35 cellular contexts compared by ENCODE assay signal in the genomic region with DNA sequence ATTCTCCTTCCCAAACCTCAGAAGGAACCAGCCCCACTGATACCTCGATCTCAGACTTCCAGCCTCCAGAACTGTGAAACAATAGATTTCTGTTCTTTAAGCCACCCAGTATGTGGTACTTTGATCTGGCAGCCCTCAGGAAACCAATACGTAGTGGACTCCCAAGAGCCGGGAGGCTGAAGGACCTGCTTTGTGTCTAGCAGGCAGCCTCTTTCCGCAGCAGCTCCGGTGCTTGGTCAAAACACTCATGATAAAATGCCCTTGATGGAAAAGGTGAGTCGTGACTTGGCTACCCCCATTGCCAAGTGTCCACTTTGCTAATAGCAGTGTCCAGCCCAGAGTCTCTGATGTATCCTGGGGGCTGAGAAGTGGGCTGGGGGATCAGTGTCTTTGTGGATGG.
A peak's percentile ranks its signal among the peaks of the same experiment; 100 is the strongest.
DNase-seq lines count a peak whose midpoint lies in the region; ATAC-seq, FAIRE-seq and TF ChIP-seq lines count a peak whose summit lies in the region.
"Had no signal": no experiment of that assay in that cellular context is flagged by ENCODE, and none has a peak within 500 bp of the region (broad histone marks: within the 10 kb centered on the region; RNA-seq: fewer than 3 reads in every experiment).

No MANE protein-coding gene starts in this region.

- in situ Hi-C loops in HepG2 (cut with HindIII; ENCODE audit: extremely low pct_ligation_motif_present, low pct_unique_long_range_greater_than_20kb) (no loop called here), SK-MEL-5 (cut with HindIII; ENCODE audit: low pct_unique_long_range_greater_than_20kb, low sequenced_read_pairs) (no loop called here)

- no peak overlapping the region for H3K27ac ChIP-seq in HepG2 (ENCODE audit: extremely low read length, insufficient read depth, low read length)
- no peak overlapping the region for H3K27ac ChIP-seq in right lobe of liver
- H3K27ac ChIP-seq: 22Rv1; A549; BLaER1; BLaER1 treated with 17β-estradiol and CSF1 and Interleukin-3, amounts not matched to agents 10 nM and 100 nM; C4-2B had no signal

- H3K4me3 ChIP-seq in HepG2 (replicated peaks in 1 of 3; ENCODE audit: insufficient read depth in 1 of 3, low read depth in 2 of 3, low read length in 3 of 3) (no peak overlapping the region), right lobe of liver (no peak overlapping the region)
- H3K4me3 ChIP-seq: A549; BLaER1; BLaER1 treated with 17β-estradiol and CSF1 and Interleukin-3, amounts not matched to agents 10 nM and 100 nM had no signal

- peaks cover 4% of the 10 kb centered on the region; the same call in 1 of the 2 replicates for H3K9me3 ChIP-seq in HepG2 (ENCODE audit: low read length)
- H3K9me3 ChIP-seq in right lobe of liver, result no peaks in the 10 kb centered on the region
- H3K9me3 ChIP-seq: A549, BE2C, BLaER1 had no signal

- no peak for FAIRE-seq in HepG2 (lab: Jason Lieb, UNC)
- FAIRE-seq: A204.1, A549, D721Med had no signal

- no peaks in the 10 kb centered on the region for H4K20me1 ChIP-seq in HepG2 (ENCODE audit: insufficient read depth, low read length)
- H4K20me1 ChIP-seq: BLaER1; BLaER1 treated with 17β-estradiol and CSF1 and Interleukin-3, amounts not matched to agents 10 nM and 100 nM had no signal

- CTCF ChIA-PET in HepG2 (lab: Yijun Ruan, JAX; ENCODE audit: low intra/inter-chr PET ratio, low total read pairs), result no interaction called here

- POLR2A ChIA-PET in HepG2 (lab: Yijun Ruan, JAX), result no interaction called here

- H3K27me3 ChIP-seq in HepG2 (ENCODE audit: control insufficient read depth in 1 of 2, insufficient read depth in 2 of 2, low read length in 2 of 2), result no peaks in the 10 kb centered on the region; a peak in 1 of 5 replicates
- no peaks in the 10 kb centered on the region for H3K27me3 ChIP-seq in right lobe of liver
- H3K27me3 ChIP-seq: BE2C; BLaER1; BLaER1 treated with 17β-estradiol and CSF1 and Interleukin-3, amounts not matched to agents 10 nM and 100 nM had no signal

- no peaks in the 10 kb centered on the region for H3K36me3 ChIP-seq in HepG2 (replicated peaks in 1 of 2; ENCODE audit: control insufficient read depth in 1 of 2, insufficient read depth in 2 of 2, low read length in 2 of 2)
- H3K36me3 ChIP-seq in right lobe of liver, result no peaks in the 10 kb centered on the region
- H3K36me3 ChIP-seq: BE2C; BLaER1; BLaER1 treated with 17β-estradiol and CSF1 and Interleukin-3, amounts not matched to agents 10 nM and 100 nM had no signal

- DNase-seq in HepG2 (ENCODE audit: low spot score), result no peak
- DNase-seq in right lobe of liver, result no peak
- DNase-seq in COLO829 (ENCODE audit: low spot score), result peak; percentile 50
- DNase-seq in SK-MEL-5 (ENCODE audit: low read depth, low spot score), result peak; percentile 32
- DNase-seq in islet precursor cell, result peak; percentile 62
- DNase-seq in NCI-H146 treated with DMSO at 0.1 percent for 48 hours (lab: John Stamatoyannopoulos, UW; ENCODE audit: unreplicated experiment), result no peak
- no peak for DNase-seq in NCI-H2029 treated with DMSO at 0.1 percent for 48 hours (lab: John Stamatoyannopoulos, UW)
- DNase-seq: 8988T; ACHN; AML-193; BE2C; C1 segment of cervical spinal cord; Caco-2; Calu3; CD4-positive, alpha-beta memory T cell; CD4-positive, alpha-beta T cell; CD4-positive, CD25-positive, alpha-beta regulatory T cell; CD8-positive, alpha-beta memory T cell; CD8-positive, alpha-beta T cell; COR-L47; DMS 273 treated with DMSO at 0.1 percent for 48 hours; DMS153; DMS53; DMS79; DMS79 treated with DMSO at 0.1 percent for 48 hours; DND-41; EL had no signal

- no TSS peak for BruUV-seq in HepG2 (replicated peaks; lab: Mats Ljungman, UMichigan)

- no peaks in the 10 kb centered on the region for H3K79me2 ChIP-seq in HepG2 (ENCODE audit: insufficient read depth, low read length)

- TF ChIP-seq CTCF in HepG2 (CRISPR knock-in tag; IDR thresholded peaks at IDR 0.05) (no peak), right lobe of liver (IDR thresholded peaks at IDR 0.05) (no peak)

- ATAC-seq in HepG2 (peak; percentile 48; the same call in 1 of the 3 replicates), right lobe of liver (no peak), GM18519 (IDR thresholded peaks at IDR 0.05; ENCODE audit: low FRiP score, unreplicated experiment) (no peak)
- ATAC-seq: A549; CD8-positive, alpha-beta T cell had no signal

- H3K9ac ChIP-seq in HepG2 (ENCODE audit: insufficient read depth, low read depth, low read length), result no peak overlapping the region
- H3K9ac ChIP-seq: BLaER1; BLaER1 treated with 17β-estradiol and CSF1 and Interleukin-3, amounts not matched to agents 10 nM and 100 nM had no signal

- H3K4me2 ChIP-seq in HepG2 (ENCODE audit: low read depth, low read length), result no peak overlapping the region
- H3K4me2 ChIP-seq: A549; BLaER1; BLaER1 treated with 17β-estradiol and CSF1 and Interleukin-3, amounts not matched to agents 10 nM and 100 nM had no signal

- no peak for TF ChIP-seq EP300 in HepG2 (IDR thresholded peaks at IDR 0.05; ENCODE audit: low read depth in 2 of 2, low read length in 2 of 2)
- TF ChIP-seq EP300 in HepG2 (CRISPR knock-in tag; IDR thresholded peaks at IDR 0.05; ENCODE audit: borderline replicate concordance), result no peak

- no peaks in the 10 kb centered on the region for H3K4me1 ChIP-seq in HepG2 (ENCODE audit: insufficient read depth, low read length)
- no peaks in the 10 kb centered on the region for H3K4me1 ChIP-seq in right lobe of liver
- H3K4me1 ChIP-seq: A549; BE2C; BLaER1; BLaER1 treated with 17β-estradiol and CSF1 and Interleukin-3, amounts not matched to agents 10 nM and 100 nM; Caco-2 had no signal

- 14% methylated on average over 5 of the region's 6 CpGs for WGBS in HepG2 (ENCODE audit: low lambda C conversion rate)
- 76% methylated on average over 5 of the region's 6 CpGs for WGBS in right lobe of liver (ENCODE audit: insufficient coverage, low coverage, low lambda C conversion rate, missing lambda C conversion rate)

- TF ChIP-seq RAD21 in HepG2 (CRISPR knock-in tag; IDR thresholded peaks at IDR 0.05), result no peak

- no peak for TF ChIP-seq POLR2A in HepG2 (IDR thresholded peaks at IDR 0.05; ENCODE audit: insufficient read depth in 1 of 2, low read depth in 2 of 2, low read length in 2 of 2)
- TF ChIP-seq POLR2A in right lobe of liver (IDR thresholded peaks at IDR 0.05), result no peak

- no peak overlapping the region for H2AFZ ChIP-seq in HepG2 (ENCODE audit: low read length)

- intact Hi-C loops in HepG2 (cut with micrococcal nuclease; ENCODE audit: unreplicated experiment), result no loop called here
- intact Hi-C loops in right lobe of liver (cut with DNase I), result no loop called here

TF ChIP-seq in HepG2, 621 proteins besides CTCF, POLR2A, EP300 and RAD21 (continues in another document):
- TF ChIP-seq, protein P1, sequence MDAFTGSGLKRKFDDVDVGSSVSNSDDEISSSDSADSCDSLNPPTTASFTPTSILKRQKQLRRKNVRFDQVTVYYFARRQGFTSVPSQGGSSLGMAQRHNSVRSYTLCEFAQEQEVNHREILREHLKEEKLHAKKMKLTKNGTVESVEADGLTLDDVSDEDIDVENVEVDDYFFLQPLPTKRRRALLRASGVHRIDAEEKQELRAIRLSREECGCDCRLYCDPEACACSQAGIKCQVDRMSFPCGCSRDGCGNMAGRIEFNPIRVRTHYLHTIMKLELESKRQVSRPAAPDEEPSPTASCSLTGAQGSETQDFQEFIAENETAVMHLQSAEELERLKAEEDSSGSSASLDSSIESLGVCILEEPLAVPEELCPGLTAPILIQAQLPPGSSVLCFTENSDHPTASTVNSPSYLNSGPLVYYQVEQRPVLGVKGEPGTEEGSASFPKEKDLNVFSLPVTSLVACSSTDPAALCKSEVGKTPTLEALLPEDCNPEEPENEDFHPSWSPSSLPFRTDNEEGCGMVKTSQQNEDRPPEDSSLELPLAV (CRISPR knock-in tag; conservative IDR thresholded peaks at IDR 0.05; ENCODE audit: low read depth), result no peak
- TF ChIP-seq IRF2 (CRISPR knock-in tag; IDR thresholded peaks at IDR 0.05) (no peak), MAFK (conservative IDR thresholded peaks at IDR 0.05 in 1 of 2, IDR thresholded peaks at IDR 0.05 in 1 of 2; ENCODE audit: low read length in 2 of 2) (no peak)
- TF ChIP-seq, protein P2, sequence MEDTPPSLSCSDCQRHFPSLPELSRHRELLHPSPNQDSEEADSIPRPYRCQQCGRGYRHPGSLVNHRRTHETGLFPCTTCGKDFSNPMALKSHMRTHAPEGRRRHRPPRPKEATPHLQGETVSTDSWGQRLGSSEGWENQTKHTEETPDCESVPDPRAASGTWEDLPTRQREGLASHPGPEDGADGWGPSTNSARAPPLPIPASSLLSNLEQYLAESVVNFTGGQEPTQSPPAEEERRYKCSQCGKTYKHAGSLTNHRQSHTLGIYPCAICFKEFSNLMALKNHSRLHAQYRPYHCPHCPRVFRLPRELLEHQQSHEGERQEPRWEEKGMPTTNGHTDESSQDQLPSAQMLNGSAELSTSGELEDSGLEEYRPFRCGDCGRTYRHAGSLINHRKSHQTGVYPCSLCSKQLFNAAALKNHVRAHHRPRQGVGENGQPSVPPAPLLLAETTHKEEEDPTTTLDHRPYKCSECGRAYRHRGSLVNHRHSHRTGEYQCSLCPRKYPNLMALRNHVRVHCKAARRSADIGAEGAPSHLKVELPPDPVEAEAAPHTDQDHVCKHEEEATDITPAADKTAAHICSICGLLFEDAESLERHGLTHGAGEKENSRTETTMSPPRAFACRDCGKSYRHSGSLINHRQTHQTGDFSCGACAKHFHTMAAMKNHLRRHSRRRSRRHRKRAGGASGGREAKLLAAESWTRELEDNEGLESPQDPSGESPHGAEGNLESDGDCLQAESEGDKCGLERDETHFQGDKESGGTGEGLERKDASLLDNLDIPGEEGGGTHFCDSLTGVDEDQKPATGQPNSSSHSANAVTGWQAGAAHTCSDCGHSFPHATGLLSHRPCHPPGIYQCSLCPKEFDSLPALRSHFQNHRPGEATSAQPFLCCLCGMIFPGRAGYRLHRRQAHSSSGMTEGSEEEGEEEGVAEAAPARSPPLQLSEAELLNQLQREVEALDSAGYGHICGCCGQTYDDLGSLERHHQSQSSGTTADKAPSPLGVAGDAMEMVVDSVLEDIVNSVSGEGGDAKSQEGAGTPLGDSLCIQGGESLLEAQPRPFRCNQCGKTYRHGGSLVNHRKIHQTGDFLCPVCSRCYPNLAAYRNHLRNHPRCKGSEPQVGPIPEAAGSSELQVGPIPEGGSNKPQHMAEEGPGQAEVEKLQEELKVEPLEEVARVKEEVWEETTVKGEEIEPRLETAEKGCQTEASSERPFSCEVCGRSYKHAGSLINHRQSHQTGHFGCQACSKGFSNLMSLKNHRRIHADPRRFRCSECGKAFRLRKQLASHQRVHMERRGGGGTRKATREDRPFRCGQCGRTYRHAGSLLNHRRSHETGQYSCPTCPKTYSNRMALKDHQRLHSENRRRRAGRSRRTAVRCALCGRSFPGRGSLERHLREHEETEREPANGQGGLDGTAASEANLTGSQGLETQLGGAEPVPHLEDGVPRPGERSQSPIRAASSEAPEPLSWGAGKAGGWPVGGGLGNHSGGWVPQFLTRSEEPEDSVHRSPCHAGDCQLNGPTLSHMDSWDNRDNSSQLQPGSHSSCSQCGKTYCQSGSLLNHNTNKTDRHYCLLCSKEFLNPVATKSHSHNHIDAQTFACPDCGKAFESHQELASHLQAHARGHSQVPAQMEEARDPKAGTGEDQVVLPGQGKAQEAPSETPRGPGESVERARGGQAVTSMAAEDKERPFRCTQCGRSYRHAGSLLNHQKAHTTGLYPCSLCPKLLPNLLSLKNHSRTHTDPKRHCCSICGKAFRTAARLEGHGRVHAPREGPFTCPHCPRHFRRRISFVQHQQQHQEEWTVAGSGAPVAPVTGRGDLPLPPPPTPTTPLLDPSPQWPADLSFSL (CRISPR knock-in tag; IDR thresholded peaks at IDR 0.05), result no peak

Comparison
In these comparisons a context has a peak if more than half of its experiments do, and no peak if none do; other contexts are left out.
1. DNase-seq: peak in COLO829 (single experiment), SK-MEL-5 (single experiment) and islet precursor cell (single experiment); none in HepG2 (single experiment), right lobe of liver (0 of 3), NCI-H146 treated with DMSO at 0.1 percent for 48 hours (single experiment) and NCI-H2029 treated with DMSO at 0.1 percent for 48 hours (single experiment).